Comparison of ENCODE assay signal across 2 cellular contexts in genomic region chr6:154872605-154873004, GRCh38.
TF ChIP-seq lines count a peak whose summit lies in the region.

No MANE protein-coding gene starts in this region.

TF ChIP-seq in SK-N-SH treated with all-trans-retinoic acid at 6 μM for 48 hours, 23 proteins besides CTCF, POLR2A, EP300 and RAD21 (continued from another document):
- TF ChIP-seq CSRNP3 (CRISPR knock-in tag; IDR thresholded peaks at IDR 0.05) (no peak), BACH2 (CRISPR knock-in tag; IDR thresholded peaks at IDR 0.05; ENCODE audit: borderline replicate concordance) (no peak)

TF ChIP-seq in SK-N-SH, 30 proteins besides CTCF, POLR2A, EP300 and RAD21 (continued from another document):
- TF ChIP-seq PBX3 (IDR thresholded peaks at IDR 0.05) (no peak), FOXM1 (IDR thresholded peaks at IDR 0.05; ENCODE audit: low read depth) (no peak)
